ENCODE assay signal across 12 cellular contexts in genomic region chr21:35506352-35506751, GRCh38.
A peak's percentile ranks its signal among the peaks of the same experiment; 100 is the strongest.
DNase-seq lines count a peak whose midpoint lies in the region; ATAC-seq, FAIRE-seq and TF ChIP-seq lines count a peak whose summit lies in the region.
"Had no signal": no experiment of that assay in that cellular context is flagged by ENCODE, and none has a peak within 500 bp of the region (broad histone marks: within the 10 kb centered on the region; RNA-seq: fewer than 3 reads in every experiment).

No MANE protein-coding gene starts in this region.

- H3K36me3 ChIP-seq in astrocyte (ENCODE audit: insufficient read depth, low read length), result no peaks in the 10 kb centered on the region
- no peaks in the 10 kb centered on the region for H3K36me3 ChIP-seq in pancreas

- H3K27ac ChIP-seq in astrocyte (ENCODE audit: low read depth, low read length) (no peak overlapping the region), pancreas (peak overlapping the region in 1 of 4 donors; percentile 9)

- no peak for TF ChIP-seq CTCF in astrocyte (IDR thresholded peaks at IDR 0.05; ENCODE audit: insufficient read depth, low read depth, low read length)
- no peak for TF ChIP-seq CTCF in fibroblast of the aortic adventitia (IDR thresholded peaks at IDR 0.05; ENCODE audit: insufficient read depth, low read length)
- no peak for TF ChIP-seq CTCF in pancreas (IDR thresholded peaks at IDR 0.05)

- no peaks in the 10 kb centered on the region for H3K27me3 Mint-ChIP-seq in astrocyte (ENCODE audit: low read depth, unreplicated experiment)

- H3K9me3 Mint-ChIP-seq in astrocyte (ENCODE audit: unreplicated experiment), result no peaks in the 10 kb centered on the region

- H3K27me3 ChIP-seq in astrocyte (ENCODE audit: insufficient read depth, low read length) (no peaks in the 10 kb centered on the region), pancreas (no peaks in the 10 kb centered on the region)

- no peaks in the 10 kb centered on the region for H3K79me2 ChIP-seq in astrocyte (ENCODE audit: insufficient read depth, low read length)

- no peak overlapping the region for H3K4me2 ChIP-seq in astrocyte (ENCODE audit: low read length)

- intact Hi-C loops in pancreas (cut with DNase I), result no loop called here
- intact Hi-C loops in cardiac septum (cut with DNase I), result loop anchor here (10.0 kb wide), 1 partner anchor 622 kb away; no protein-coding TSS in a partner anchor

- no peaks in the 10 kb centered on the region for H4K20me1 ChIP-seq in astrocyte (ENCODE audit: insufficient read depth, low read length)

- H3K4me1 Mint-ChIP-seq in astrocyte (ENCODE audit: low read depth, unreplicated experiment), result peaks cover 47% of the 10 kb centered on the region

- FAIRE-seq in astrocyte (lab: Jason Lieb, UNC) (no peak), pancreas (lab: Jason Lieb, UNC) (no peak)

- DNase-seq in EH (ENCODE audit: low read depth), result peak; percentile 20
- DNase-seq in astrocyte (ENCODE audit: low read depth), result peak; percentile 84
- DNase-seq in fibroblast of the aortic adventitia (ENCODE audit: low read depth), result peak; percentile 86
- DNase-seq in pancreas, result no peak
- no peak for DNase-seq in cardiac septum (ENCODE audit: low spot score)
- DNase-seq in activated T-cell treated with anti-CD3 and anti-CD28 coated beads for 4 hours, result no peak
- DNase-seq: MV-4-11, NCI-H1417 treated with DMSO at 0.1 percent for 48 hours, NCI-H2029, NCI-H510A treated with DMSO at 0.1 percent for 48 hours had no signal

- H3K4me3 ChIP-seq in astrocyte (ENCODE audit: insufficient read depth, low read depth, low read length) (no peak overlapping the region), fibroblast of the aortic adventitia (ENCODE audit: low read depth, low read length) (no peak overlapping the region), pancreas (no peak overlapping the region)

- no peaks in the 10 kb centered on the region for H3K36me3 Mint-ChIP-seq in astrocyte (ENCODE audit: low read depth, unreplicated experiment)

- no peak overlapping the region for H3K4me3 Mint-ChIP-seq in astrocyte (ENCODE audit: unreplicated experiment)

- H3K4me1 ChIP-seq in astrocyte (ENCODE audit: insufficient read depth, low read length) (peaks cover 7% of the 10 kb centered on the region), pancreas (peaks cover 0 to 23% (median 3%) of the 10 kb centered on the region in 3 donors)

- no peak overlapping the region for H3K27ac Mint-ChIP-seq in astrocyte (ENCODE audit: unreplicated experiment)

- H3K9me3 ChIP-seq in astrocyte (ENCODE audit: insufficient read depth, low read depth, low read length) (no peaks in the 10 kb centered on the region), pancreas (no peaks in the 10 kb centered on the region)

- no peak overlapping the region for H2AFZ ChIP-seq in astrocyte (ENCODE audit: low read depth, low read length)

- 18 to 26% methylated on average over 3 of the region's 3 CpGs for WGBS in pancreas, 2 donors

- ATAC-seq in pancreas (peak; percentile 12 to 76 (median 54)), HG02571 (IDR thresholded peaks at IDR 0.05; ENCODE audit: unreplicated experiment) (no peak)
- ATAC-seq: HCT116 had no signal

- H3K9ac ChIP-seq in astrocyte (ENCODE audit: low read length), result no peak overlapping the region

Comparison
In these comparisons a context has a peak if more than half of its experiments do, and no peak if none do; other contexts are left out.
1. DNase-seq: peak in EH (single experiment), astrocyte (single experiment) and fibroblast of the aortic adventitia (single experiment); none in pancreas (0 of 6), cardiac septum (single experiment) and activated T-cell treated with anti-CD3 and anti-CD28 coated beads for 4 hours (single experiment).